ENCODE assay signal across 8 cellular contexts in the genomic region with DNA sequence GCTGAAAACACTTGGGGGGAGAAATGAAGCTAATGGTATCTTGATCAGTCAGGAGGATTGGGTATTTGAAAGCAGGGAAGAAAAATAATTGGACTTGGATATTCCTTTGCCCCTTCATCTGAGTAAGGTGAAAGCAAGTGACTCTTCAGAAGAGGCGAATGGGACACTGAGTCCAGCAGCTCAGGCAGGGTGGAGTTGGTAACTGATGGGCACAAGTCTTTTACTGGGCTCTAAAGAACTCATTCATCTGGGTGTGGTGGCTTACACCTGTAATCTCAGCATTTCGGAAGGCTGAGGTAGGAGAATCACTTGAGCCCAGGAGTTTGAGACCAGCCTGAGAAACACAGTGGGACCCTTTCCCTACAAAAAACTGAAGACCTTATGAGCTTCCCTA. TPM values are rescaled to one million over a fixed set of nuclear protein-coding genes. Genes with fewer than 3 reads are reported as not detected.
A peak's percentile ranks its signal among the peaks of the same experiment; 100 is the strongest.
DNase-seq lines count a peak whose midpoint lies in the region; ATAC-seq and TF ChIP-seq lines count a peak whose summit lies in the region.

No MANE protein-coding gene starts in this region.

- intact Hi-C loops in activated CD4-positive, alpha-beta memory T cell treated with anti-CD3 and anti-CD28 coated beads for 36 hours (cut with micrococcal nuclease): loop anchor here (1.0 to 2.0 kb wide), 2 partner anchors 238 to 414 kb away; a partner anchor contains a TSS

- TF ChIP-seq CTCF in foreskin keratinocyte (conservative IDR thresholded peaks at IDR 0.05): no peak

- H3K27ac ChIP-seq in foreskin keratinocyte (peak overlapping the region; percentile 96), skin epidermis (peak overlapping the region; percentile 36 to 100 (median 88))

- H3K27me3 Mint-ChIP-seq in activated CD4-positive, alpha-beta memory T cell treated with anti-CD3 and anti-CD28 coated beads for 36 hours: no peaks in the 10 kb centered on the region

- CTCF ChIA-PET in activated CD4-positive, alpha-beta memory T cell treated with anti-CD3 and anti-CD28 coated beads for 36 hours (lab: Charles Lee): interaction anchor here (0.6 to 2.3 kb wide), 4 partner anchors 50 to 603 kb away, joined by 3 to 9 read pairs (median 3); no protein-coding TSS in a partner anchor

- H3K4me1 Mint-ChIP-seq in activated CD4-positive, alpha-beta memory T cell treated with anti-CD3 and anti-CD28 coated beads for 36 hours (ENCODE audit: low read depth): peaks cover 65% of the 10 kb centered on the region

- DNase-seq in activated CD4-positive, alpha-beta memory T cell treated with anti-CD3 and anti-CD28 coated beads for 36 hours: no peak
- DNase-seq in foreskin keratinocyte: no peak
- DNase-seq in NCI-H2081 (lab: John Stamatoyannopoulos, UW): no peak
- no peak for DNase-seq in CD1c-positive myeloid dendritic cell (ENCODE audit: extremely low spot score)
- DNase-seq in NCI-H345 (lab: John Stamatoyannopoulos, UW): no peak

- no peaks in the 10 kb centered on the region for H3K9me3 Mint-ChIP-seq in activated CD4-positive, alpha-beta memory T cell treated with anti-CD3 and anti-CD28 coated beads for 36 hours

- peak overlapping the region in 3 of 7 experiments; percentile 8 to 15 (median 13) for H3K4me3 ChIP-seq in skin epidermis

- ATAC-seq in foreskin keratinocyte: no peak
- ATAC-seq in GM19463 (IDR thresholded peaks at IDR 0.05; ENCODE audit: unreplicated experiment): no peak

- H3K27ac Mint-ChIP-seq in activated CD4-positive, alpha-beta memory T cell treated with anti-CD3 and anti-CD28 coated beads for 36 hours: peak overlapping the region; percentile 97

- H3K27me3 ChIP-seq in foreskin keratinocyte: no peaks in the 10 kb centered on the region

- peak; percentile 20 for TF ChIP-seq POLR2A in GM18526 (IDR thresholded peaks at IDR 0.05; ENCODE audit: extremely low read depth, insufficient read length)

- peak overlapping the region; percentile 99 for H3K4me3 Mint-ChIP-seq in activated CD4-positive, alpha-beta memory T cell treated with anti-CD3 and anti-CD28 coated beads for 36 hours

- H3K4me1 ChIP-seq in foreskin keratinocyte: peaks cover 50% of the 10 kb centered on the region

- POLR2A ChIA-PET in activated CD4-positive, alpha-beta memory T cell treated with anti-CD3 and anti-CD28 coated beads for 36 hours (lab: Charles Lee): interaction anchor here (0.7 to 2.7 kb wide), 8 partner anchors 19 to 164 kb away, joined by 3 to 9 read pairs (median 4); a partner anchor contains a TSS

- peaks cover 61% of the 10 kb centered on the region for H3K36me3 Mint-ChIP-seq in activated CD4-positive, alpha-beta memory T cell treated with anti-CD3 and anti-CD28 coated beads for 36 hours

RNA-seq across cellular contexts. Expression of a gene that starts 11.2 kb away (rescaled TPM):
- 100 to 1,000 TPM; 325 to 343 TPM for total RNA-seq in activated CD4-positive, alpha-beta memory T cell treated with anti-CD3 and anti-CD28 coated beads for 36 hours
- total RNA-seq in foreskin keratinocyte: 38.0 and 44.2 TPM in 2 replicates
- polyA plus RNA-seq in foreskin keratinocyte: 17.2 and 22.2 TPM in 2 replicates

RNA-seq across cellular contexts. Expression of a gene that starts 55.3 kb away (rescaled TPM):
- 100 to 1,000 TPM; 158 to 162 TPM for total RNA-seq in activated CD4-positive, alpha-beta memory T cell treated with anti-CD3 and anti-CD28 coated beads for 36 hours
- total RNA-seq in foreskin keratinocyte: 137 and 143 TPM in 2 replicates
- 175 and 176 TPM in 2 replicates for polyA plus RNA-seq in foreskin keratinocyte

RNA-seq across cellular contexts. Expression of a gene that starts 55.7 kb away (rescaled TPM):
- 10 to 100 TPM; 18.9 to 20.5 TPM for total RNA-seq in activated CD4-positive, alpha-beta memory T cell treated with anti-CD3 and anti-CD28 coated beads for 36 hours
- 7.8 and 9.4 TPM in 2 replicates for total RNA-seq in foreskin keratinocyte
- polyA plus RNA-seq in foreskin keratinocyte: 0.93 and 1.1 TPM in 2 replicates

RNA-seq across cellular contexts. Expression of a gene that starts 55.8 kb away (rescaled TPM):
- 10 to 100 TPM; 15.9 to 16.7 TPM for total RNA-seq in activated CD4-positive, alpha-beta memory T cell treated with anti-CD3 and anti-CD28 coated beads for 36 hours
- total RNA-seq in foreskin keratinocyte: 6.1 and 6.5 TPM in 2 replicates
- polyA plus RNA-seq in foreskin keratinocyte: 2.4 and 2.7 TPM in 2 replicates
